12 cellular contexts compared by ENCODE assay signal in the genomic region with DNA sequence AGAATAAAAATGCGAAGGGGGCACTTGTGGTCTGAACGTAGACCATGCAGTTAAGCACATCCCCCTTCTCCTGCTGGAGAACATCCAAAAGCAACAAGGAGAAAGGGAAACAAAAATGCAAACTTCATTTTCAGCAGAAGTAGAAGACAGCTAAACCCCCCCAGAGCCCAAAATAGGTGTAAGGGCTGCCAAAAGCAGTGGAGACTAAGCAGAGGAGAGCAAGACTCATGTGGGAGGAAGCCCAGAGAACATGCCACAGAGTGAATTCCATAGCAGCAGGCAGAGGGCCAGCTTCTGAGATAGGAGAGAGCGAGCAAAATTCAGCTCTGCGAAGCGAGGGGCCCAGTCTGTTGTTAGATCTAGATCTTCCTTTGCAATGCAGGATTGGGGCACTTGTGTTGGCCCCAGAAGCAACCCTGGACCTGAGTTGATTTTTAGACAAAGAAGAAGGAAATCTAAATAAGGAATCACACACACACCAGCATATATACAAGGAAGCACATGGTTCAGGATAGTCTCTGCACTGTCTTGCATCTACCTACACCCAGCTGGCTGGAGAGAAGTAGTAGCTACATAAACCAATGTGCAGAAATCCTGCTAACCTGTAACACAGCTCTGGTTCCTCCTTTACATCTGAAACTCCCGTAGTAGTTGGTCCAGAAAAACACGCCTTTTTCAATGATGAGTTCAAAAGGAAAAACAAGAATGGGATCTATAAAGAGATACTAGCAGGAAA.
DNase-seq lines count a peak whose midpoint lies in the region; ATAC-seq and TF ChIP-seq lines count a peak whose summit lies in the region.
"Had no signal": no experiment of that assay in that cellular context is flagged by ENCODE, and none has a peak within 500 bp of the region (broad histone marks: within the 10 kb centered on the region; RNA-seq: fewer than 3 reads in every experiment).

No MANE protein-coding gene starts in this region.

- H3K36me3 ChIP-seq in esophagus muscularis mucosa (no peaks in the 10 kb centered on the region), mesodermal cell (ENCODE audit: control insufficient read depth, insufficient read depth, low read length) (no peaks in the 10 kb centered on the region), thyroid gland (no peaks in the 10 kb centered on the region)

- no peaks in the 10 kb centered on the region for H3K27me3 Mint-ChIP-seq in activated T-helper 17 cell treated with anti-CD3 and anti-CD28 coated beads, Interleukin-2, amount 50 U/mL, for 72 hours
- H3K27me3 Mint-ChIP-seq: T-cell had no signal

- H3K27me3 ChIP-seq in esophagus muscularis mucosa: no peaks in the 10 kb centered on the region
- no peaks in the 10 kb centered on the region for H3K27me3 ChIP-seq in thyroid gland

- H3K9me3 ChIP-seq in esophagus muscularis mucosa (no peaks in the 10 kb centered on the region), mesodermal cell (ENCODE audit: control insufficient read depth, low read length) (no peaks in the 10 kb centered on the region), thyroid gland (no peaks in the 10 kb centered on the region)

- no peak overlapping the region for H3K4me3 Mint-ChIP-seq in activated T-helper 17 cell treated with anti-CD3 and anti-CD28 coated beads, Interleukin-2, amount 50 U/mL, for 72 hours
- H3K4me3 Mint-ChIP-seq: activated T-cell treated with anti-CD3 and anti-CD28 coated beads, Interleukin-2, amount 50 U/mL, for 4 hours; T-cell had no signal

- no peak for TF ChIP-seq CTCF in esophagus muscularis mucosa (IDR thresholded peaks at IDR 0.05)
- no peak for TF ChIP-seq CTCF in thyroid gland (IDR thresholded peaks at IDR 0.05)

- H3K27ac ChIP-seq in esophagus muscularis mucosa (replicated peaks in 1 of 4) (peak overlapping the region in 3 of 4 donors; percentile 5 to 25 (median 10)), mesodermal cell (ENCODE audit: low read depth, low read length, severe bottlenecking) (peak overlapping the region; percentile 38), thyroid gland (peak overlapping the region in 2 of 3 donors; percentile 18 to 52)
- H3K27ac ChIP-seq: skin epidermis had no signal

- no peaks in the 10 kb centered on the region for H3K36me3 Mint-ChIP-seq in activated T-helper 17 cell treated with anti-CD3 and anti-CD28 coated beads, Interleukin-2, amount 50 U/mL, for 72 hours (ENCODE audit: low read depth)
- H3K36me3 Mint-ChIP-seq: T-cell had no signal

- H3K9me3 Mint-ChIP-seq in activated T-helper 17 cell treated with anti-CD3 and anti-CD28 coated beads, Interleukin-2, amount 50 U/mL, for 72 hours: no peaks in the 10 kb centered on the region
- H3K9me3 Mint-ChIP-seq: activated T-cell treated with anti-CD3 and anti-CD28 coated beads, Interleukin-2, amount 50 U/mL, for 4 hours; T-cell had no signal

- 31% methylated on average over 7 of the region's 7 CpGs for WGBS in esophagus muscularis mucosa
- WGBS in mesodermal cell (ENCODE audit: insufficient coverage in 2 of 2), 2 experiments: 70% methylated on average over 4 of the region's 7 CpGs; no CpG with 5 or more reads in 1 of the 2 experiments
- WGBS in thyroid gland, 2 donors: 43 to 45% methylated on average over 7 of the region's 7 CpGs

- peaks cover 19 to 32% (median 28%) of the 10 kb centered on the region in 4 donors for H3K4me1 ChIP-seq in esophagus muscularis mucosa
- peaks cover 6% of the 10 kb centered on the region for H3K4me1 ChIP-seq in mesodermal cell (ENCODE audit: control insufficient read depth, insufficient read depth, low read length, poor library complexity, severe bottlenecking)
- peaks cover 9 to 18% of the 10 kb centered on the region in 2 donors for H3K4me1 ChIP-seq in thyroid gland

- intact Hi-C loops in esophagus muscularis mucosa (cut with DNase I): no loop called here
- intact Hi-C loops in thyroid gland (cut with DNase I): no loop called here

- H3K27ac Mint-ChIP-seq in activated T-helper 17 cell treated with anti-CD3 and anti-CD28 coated beads, Interleukin-2, amount 50 U/mL, for 72 hours: no peak overlapping the region
- H3K27ac Mint-ChIP-seq: T-cell had no signal

- no peaks in the 10 kb centered on the region for H3K4me1 Mint-ChIP-seq in activated T-helper 17 cell treated with anti-CD3 and anti-CD28 coated beads, Interleukin-2, amount 50 U/mL, for 72 hours
- H3K4me1 Mint-ChIP-seq: T-cell had no signal

- ATAC-seq in HG03139 (IDR thresholded peaks at IDR 0.05; ENCODE audit: unreplicated experiment): no peak
- ATAC-seq in activated T-helper 17 cell treated with anti-CD3 and anti-CD28 coated beads, Interleukin-2, amount 50 U/mL, for 72 hours (replicated peaks): no peak
- ATAC-seq: activated T-cell treated with anti-CD3 and anti-CD28 coated beads, Interleukin-2, amount 50 U/mL, for 4 hours; T-cell had no signal

- peak overlapping the region in 3 of 4 donors; percentile 2 to 6 (median 5) for H3K4me3 ChIP-seq in esophagus muscularis mucosa
- no peak overlapping the region for H3K4me3 ChIP-seq in mesodermal cell (ENCODE audit: extremely low read depth, insufficient read depth, low read length, poor library complexity, severe bottlenecking)
- no peak overlapping the region for H3K4me3 ChIP-seq in thyroid gland (replicated peaks in 1 of 3)
- H3K4me3 ChIP-seq: skin epidermis had no signal

- TF ChIP-seq POLR2A in esophagus muscularis mucosa (IDR thresholded peaks at IDR 0.05; ENCODE audit: low read depth): no peak
- no peak for TF ChIP-seq POLR2A in thyroid gland (IDR thresholded peaks at IDR 0.05)

- DNase-seq in RPMI7951 (ENCODE audit: low read depth) (peak; percentile 33), esophagus muscularis mucosa (ENCODE audit: extremely low spot score) (no peak), thyroid gland (peak; percentile 69 to 78), T-helper 1 cell (no peak), NCI-H524 treated with DMSO at 0.1 percent for 48 hours (lab: John Stamatoyannopoulos, UW) (no peak)
- DNase-seq: activated T-cell treated with anti-CD3 and anti-CD28 coated beads, Interleukin-2, amount 50 U/mL, for 4 hours; NCI-H1436; T-cell had no signal

- TF ChIP-seq EP300 in esophagus muscularis mucosa (IDR thresholded peaks at IDR 0.05): no peak

Comparison
In these comparisons a context has a peak if more than half of its experiments do, and no peak if none do; other contexts are left out.
1. DNase-seq: peak in RPMI7951 (single experiment) and thyroid gland (2 of 2); none in esophagus muscularis mucosa (single experiment), T-helper 1 cell (0 of 5) and NCI-H524 treated with DMSO at 0.1 percent for 48 hours (single experiment).
2. H3K4me3 ChIP-seq: peak in esophagus muscularis mucosa (3 of 4); none in mesodermal cell (single experiment) and thyroid gland (0 of 3).
3. Peak in every context shown above with its lines, with median percentiles within 50 percentile points of each other: H3K27ac ChIP-seq.